Comparison of ENCODE assay signal across 9 cellular contexts in the genomic region with DNA sequence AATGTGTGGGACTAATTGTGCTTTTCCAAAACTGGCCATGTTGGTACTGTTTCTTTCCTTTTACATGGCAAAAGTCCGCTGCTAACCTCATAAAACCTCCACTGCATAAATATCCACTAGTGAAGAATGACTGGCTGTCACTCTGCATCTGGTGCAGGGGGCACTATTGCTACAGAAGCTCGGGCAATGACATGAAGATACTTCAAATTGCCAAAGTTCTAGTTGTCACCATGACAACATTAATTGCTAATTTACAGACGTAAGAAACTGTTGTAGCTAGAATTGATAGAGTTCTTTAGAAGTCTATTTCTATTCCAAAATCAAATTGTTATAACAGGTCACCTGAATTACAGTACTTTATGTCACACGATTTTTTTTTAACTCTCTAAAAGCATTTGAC. TPM values are rescaled to one million over a fixed set of nuclear protein-coding genes. Genes with fewer than 3 reads are reported as not detected.
DNase-seq lines count a peak whose midpoint lies in the region; ATAC-seq and TF ChIP-seq lines count a peak whose summit lies in the region.
"Had no signal": no experiment of that assay in that cellular context is flagged by ENCODE, and none has a peak within 500 bp of the region (broad histone marks: within the 10 kb centered on the region; RNA-seq: fewer than 3 reads in every experiment).

No MANE protein-coding gene starts in this region.

- peaks cover 0 to 21% of the 10 kb centered on the region in 2 donors for H3K27me3 Mint-ChIP-seq in CD8-positive, alpha-beta memory T cell
- H3K27me3 Mint-ChIP-seq in activated T-helper 2 cell treated with anti-CD3 and anti-CD28 coated beads, Interferon-gamma antibody, Interleukin-2, Interleukin-4, amounts not matched to agents 10 μg/mL and 5 μg/mL and 100 μg/mL, durations not matched to agents 14 hours and 24 hours and 36 hours (ENCODE audit: low read depth): peaks cover 31% of the 10 kb centered on the region
- H3K27me3 Mint-ChIP-seq in memory B cell: peaks cover 8% of the 10 kb centered on the region

- H3K4me3 Mint-ChIP-seq in CD8-positive, alpha-beta memory T cell: peak overlapping the region; percentile 87 to 96 (median 91)
- H3K4me3 Mint-ChIP-seq in activated T-helper 2 cell treated with anti-CD3 and anti-CD28 coated beads, Interferon-gamma antibody, Interleukin-2, Interleukin-4, amounts not matched to agents 10 μg/mL and 5 μg/mL and 100 μg/mL, durations not matched to agents 14 hours and 24 hours and 36 hours (ENCODE audit: low read depth): peak overlapping the region; percentile 79
- H3K4me3 Mint-ChIP-seq in memory B cell: peak overlapping the region; percentile 89

- POLR2A ChIA-PET in CD8-positive, alpha-beta memory T cell (lab: Charles Lee): interaction anchor here (0.5 to 2.4 kb wide), 3 partner anchors 10 to 548 kb away, joined by 3 to 9 read pairs (median 6); partner anchors contain the start of gene UBR3

- H3K27ac Mint-ChIP-seq in CD8-positive, alpha-beta memory T cell: peak overlapping the region; percentile 96 to 100 (median 99)
- H3K27ac Mint-ChIP-seq in activated T-helper 2 cell treated with anti-CD3 and anti-CD28 coated beads, Interferon-gamma antibody, Interleukin-2, Interleukin-4, amounts not matched to agents 10 μg/mL and 5 μg/mL and 100 μg/mL, durations not matched to agents 14 hours and 24 hours and 36 hours: peak overlapping the region; percentile 31
- peak overlapping the region; percentile 99 for H3K27ac Mint-ChIP-seq in memory B cell

- no peaks in the 10 kb centered on the region for H3K27me3 ChIP-seq in CD8-positive, alpha-beta memory T cell (ENCODE audit: insufficient read depth, low read length, poor library complexity, severe bottlenecking)
- no peaks in the 10 kb centered on the region for H3K27me3 ChIP-seq in gastrocnemius medialis

- peaks cover 15 to 27% (median 16%) of the 10 kb centered on the region in 3 donors for H3K4me1 Mint-ChIP-seq in CD8-positive, alpha-beta memory T cell
- H3K4me1 Mint-ChIP-seq in activated T-helper 2 cell treated with anti-CD3 and anti-CD28 coated beads, Interferon-gamma antibody, Interleukin-2, Interleukin-4, amounts not matched to agents 10 μg/mL and 5 μg/mL and 100 μg/mL, durations not matched to agents 14 hours and 24 hours and 36 hours (ENCODE audit: low read depth): peaks cover 15% of the 10 kb centered on the region
- peaks cover 4% of the 10 kb centered on the region for H3K4me1 Mint-ChIP-seq in memory B cell

- H3K27ac ChIP-seq in CD8-positive, alpha-beta memory T cell (ENCODE audit: low read depth, low read length): peak overlapping the region; percentile 95
- no peak overlapping the region for H3K27ac ChIP-seq in gastrocnemius medialis

- CTCF ChIA-PET in CD8-positive, alpha-beta memory T cell (lab: Charles Lee): interaction anchor here (1.1 to 1.5 kb wide), 3 partner anchors 10 to 109 kb away, joined by 3 to 4 read pairs (median 3); no protein-coding TSS in a partner anchor

- peak in 3 of 5 donors; percentile 28 to 56 (median 31) for DNase-seq in CD8-positive, alpha-beta memory T cell
- DNase-seq in KBM-7 (peak; percentile 43), memory B cell (ENCODE audit: low spot score in 2 of 2) (peak in 1 of 2 donors; percentile 16), DMS79 treated with DMSO at 0.1 percent for 48 hours (lab: John Stamatoyannopoulos, UW) (no peak), gastrocnemius medialis (no peak), NCI-H2029 (lab: John Stamatoyannopoulos, UW) (no peak)
- no peak for DNase-seq in activated T-helper 2 cell treated with anti-CD3 and anti-CD28 coated beads, Interferon-gamma antibody, Interleukin-2, Interleukin-4, amounts not matched to agents 10 μg/mL and 5 μg/mL and 100 μg/mL, durations not matched to agents 14 hours and 24 hours and 36 hours (ENCODE audit: low spot score)

- in situ Hi-C loops in KBM-7 (cut with MboI; ENCODE audit: low pct_unique_long_range_greater_than_20kb, low sequenced_read_pairs) (no loop called here), gastrocnemius medialis (cut with MboI; ENCODE audit: low sequenced_read_pairs in 4 of 4) (no loop called here)

- H3K9me3 ChIP-seq in CD8-positive, alpha-beta memory T cell (ENCODE audit: low read length): no peaks in the 10 kb centered on the region
- no peaks in the 10 kb centered on the region for H3K9me3 ChIP-seq in gastrocnemius medialis

- H3K36me3 ChIP-seq in CD8-positive, alpha-beta memory T cell (ENCODE audit: insufficient read depth, low read length): no peaks in the 10 kb centered on the region
- H3K36me3 ChIP-seq in gastrocnemius medialis: no peaks in the 10 kb centered on the region

- peaks cover 8 to 16% (median 13%) of the 10 kb centered on the region in 5 donors for H3K9me3 Mint-ChIP-seq in CD8-positive, alpha-beta memory T cell
- H3K9me3 Mint-ChIP-seq in activated T-helper 2 cell treated with anti-CD3 and anti-CD28 coated beads, Interferon-gamma antibody, Interleukin-2, Interleukin-4, amounts not matched to agents 10 μg/mL and 5 μg/mL and 100 μg/mL, durations not matched to agents 14 hours and 24 hours and 36 hours: peaks cover 23% of the 10 kb centered on the region
- peaks cover 13% of the 10 kb centered on the region for H3K9me3 Mint-ChIP-seq in memory B cell

- H3K4me1 ChIP-seq in CD8-positive, alpha-beta memory T cell (ENCODE audit: insufficient read depth, low read length): peaks cover 8% of the 10 kb centered on the region
- H3K4me1 ChIP-seq in gastrocnemius medialis: peaks cover 9 to 14% of the 10 kb centered on the region in 2 donors

- TF ChIP-seq CTCF in gastrocnemius medialis (IDR thresholded peaks at IDR 0.05 in 4 of 5, conservative IDR thresholded peaks at IDR 0.05 in 1 of 5): no peak

- intact Hi-C loops in activated T-helper 2 cell treated with anti-CD3 and anti-CD28 coated beads, Interferon-gamma antibody, Interleukin-2, Interleukin-4, amounts not matched to agents 10 μg/mL and 5 μg/mL and 100 μg/mL, durations not matched to agents 14 hours and 24 hours and 36 hours (cut with micrococcal nuclease): no loop called here
- intact Hi-C loops in gastrocnemius medialis (cut with DNase I; ENCODE audit: low total_unique reads): loop anchor here (5.0 kb wide), 1 partner anchor 111 kb away; the partner anchor contains the start of gene PPIG

- H3K36me3 Mint-ChIP-seq in CD8-positive, alpha-beta memory T cell: peaks cover 3 to 18% (median 15%) of the 10 kb centered on the region in 3 donors
- peaks cover 10% of the 10 kb centered on the region for H3K36me3 Mint-ChIP-seq in activated T-helper 2 cell treated with anti-CD3 and anti-CD28 coated beads, Interferon-gamma antibody, Interleukin-2, Interleukin-4, amounts not matched to agents 10 μg/mL and 5 μg/mL and 100 μg/mL, durations not matched to agents 14 hours and 24 hours and 36 hours (ENCODE audit: low read depth)
- peaks cover 13% of the 10 kb centered on the region for H3K36me3 Mint-ChIP-seq in memory B cell

- no peak for TF ChIP-seq POLR2A in gastrocnemius medialis (IDR thresholded peaks at IDR 0.05)

- ATAC-seq in memory B cell (ENCODE audit: low read depth): no peak
- no peak for ATAC-seq in gastrocnemius medialis
- ATAC-seq in HG02623 (IDR thresholded peaks at IDR 0.05; ENCODE audit: unreplicated experiment): no peak

- no peak overlapping the region for H3K4me3 ChIP-seq in CD8-positive, alpha-beta memory T cell (ENCODE audit: low read length)
- H3K4me3 ChIP-seq in gastrocnemius medialis: no peak overlapping the region

RNA-seq across cellular contexts. Expression of gene CFAP210, which starts 0.9 kb away (rescaled TPM):
- under 1 TPM in 1 of 2 experiments, not detected in 1; 0.57 TPM for total RNA-seq in CD8-positive, alpha-beta memory T cell
- polyA plus RNA-seq in CD8-positive, alpha-beta memory T cell: not detected
- total RNA-seq in activated T-helper 2 cell treated with anti-CD3 and anti-CD28 coated beads, Interferon-gamma antibody, Interleukin-2, Interleukin-4, amounts not matched to agents 10 μg/mL and 5 μg/mL and 100 μg/mL, durations not matched to agents 14 hours and 24 hours and 36 hours: not detected in 2 replicates
- total RNA-seq in gastrocnemius medialis: not detected
- total RNA-seq: fibroblast of villous mesenchyme had no signal

RNA-seq across cellular contexts. Expression of gene PHOSPHO2, which starts 0.9 kb away (rescaled TPM):
- total RNA-seq in CD8-positive, alpha-beta memory T cell: 1 to 10 TPM; 4.9 to 6.3 TPM
- polyA plus RNA-seq in CD8-positive, alpha-beta memory T cell: 4.5 TPM
- total RNA-seq in activated T-helper 2 cell treated with anti-CD3 and anti-CD28 coated beads, Interferon-gamma antibody, Interleukin-2, Interleukin-4, amounts not matched to agents 10 μg/mL and 5 μg/mL and 100 μg/mL, durations not matched to agents 14 hours and 24 hours and 36 hours: 3.7 and 4.2 TPM in 2 replicates
- total RNA-seq in gastrocnemius medialis: 1 to 10 TPM; 2.0 to 9.4 (median 2.9) TPM

RNA-seq across cellular contexts. Expression of gene KLHL23, which starts 40.3 kb away (rescaled TPM):
- total RNA-seq in CD8-positive, alpha-beta memory T cell: 10 to 100 TPM; 11.4 to 12.0 TPM
- polyA plus RNA-seq in CD8-positive, alpha-beta memory T cell: 2.0 TPM
- total RNA-seq in activated T-helper 2 cell treated with anti-CD3 and anti-CD28 coated beads, Interferon-gamma antibody, Interleukin-2, Interleukin-4, amounts not matched to agents 10 μg/mL and 5 μg/mL and 100 μg/mL, durations not matched to agents 14 hours and 24 hours and 36 hours: 7.6 and 8.3 TPM in 2 replicates
- total RNA-seq in gastrocnemius medialis: 10 to 100 TPM in 1 of 4 donors, 1 to 10 TPM in 3; 4.2 to 11.5 (median 5.2) TPM

Comparison
In these comparisons a context has a peak if more than half of its experiments do, and no peak if none do; other contexts are left out.
1. DNase-seq: peak in CD8-positive, alpha-beta memory T cell (3 of 5) and KBM-7 (single experiment); none in activated T-helper 2 cell treated with anti-CD3 and anti-CD28 coated beads, Interferon-gamma antibody, Interleukin-2, Interleukin-4, amounts not matched to agents 10 μg/mL and 5 μg/mL and 100 μg/mL, durations not matched to agents 14 hours and 24 hours and 36 hours (single experiment), DMS79 treated with DMSO at 0.1 percent for 48 hours (single experiment), gastrocnemius medialis (0 of 2) and NCI-H2029 (single experiment).
2. H3K27ac Mint-ChIP-seq: peak in every context shown above with its lines; median percentile 99 in CD8-positive, alpha-beta memory T cell; 99 in memory B cell; 31 in activated T-helper 2 cell treated with anti-CD3 and anti-CD28 coated beads, Interferon-gamma antibody, Interleukin-2, Interleukin-4, amounts not matched to agents 10 μg/mL and 5 μg/mL and 100 μg/mL, durations not matched to agents 14 hours and 24 hours and 36 hours.
3. Peak in every context shown above with its lines, with median percentiles within 50 percentile points of each other: H3K4me3 Mint-ChIP-seq.